ENCODE assay signal across 14 cellular contexts in the genomic region with DNA sequence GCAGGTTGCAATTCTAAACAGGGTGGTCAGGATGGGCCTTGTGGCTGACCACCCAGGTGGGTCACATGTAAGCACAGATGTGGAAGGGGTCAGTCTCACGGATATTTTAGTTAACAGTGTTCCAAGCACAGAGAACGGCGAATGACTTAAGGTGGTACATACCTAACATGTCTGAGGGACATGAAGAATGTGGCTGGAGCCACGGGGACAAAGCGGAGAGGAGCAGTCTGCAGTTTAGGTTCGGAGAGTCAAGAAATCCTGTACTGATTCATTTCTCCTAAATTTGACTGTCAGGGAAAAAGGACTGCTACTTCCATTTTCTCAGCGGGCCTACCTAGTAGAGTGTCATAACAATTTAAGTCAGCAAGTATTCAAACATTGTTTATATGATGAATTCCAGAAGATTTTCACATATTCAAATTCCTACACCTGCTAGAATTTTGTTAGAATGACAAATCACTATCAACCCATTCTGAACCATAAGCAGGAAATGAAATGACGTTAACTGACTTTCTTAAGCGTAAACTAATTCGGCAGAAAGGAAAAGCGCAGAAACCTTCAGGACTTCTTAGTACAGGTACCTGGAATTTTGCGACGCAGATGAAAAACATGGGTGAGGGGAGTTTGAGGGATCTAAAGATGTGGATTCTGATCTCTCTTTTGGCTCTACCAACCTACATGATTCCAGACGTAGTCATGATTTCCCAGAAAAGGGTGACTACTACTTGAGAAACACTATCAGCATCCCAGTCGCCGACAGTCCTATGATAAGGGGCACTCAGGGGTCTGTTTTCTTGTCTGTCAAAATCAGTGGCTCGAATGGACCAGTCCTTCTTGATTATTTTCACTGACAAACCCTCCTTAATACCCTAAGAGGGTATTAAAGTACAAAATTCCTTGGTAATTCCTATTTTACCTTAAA. TPM values are rescaled to one million over a fixed set of nuclear protein-coding genes. Genes with fewer than 3 reads are reported as not detected.
A peak's percentile ranks its signal among the peaks of the same experiment; 100 is the strongest.
DNase-seq lines count a peak whose midpoint lies in the region; ATAC-seq, FAIRE-seq and TF ChIP-seq lines count a peak whose summit lies in the region.
"Had no signal": no experiment of that assay in that cellular context is flagged by ENCODE, and none has a peak within 500 bp of the region (broad histone marks: within the 10 kb centered on the region; RNA-seq: fewer than 3 reads in every experiment).

No MANE protein-coding gene starts in this region.

- no peak for DNase-seq in CD4-positive, alpha-beta T cell
- DNase-seq in ELR (ENCODE audit: low read depth): peak; percentile 33
- peak; percentile 20 for DNase-seq in astrocyte (ENCODE audit: low read depth)
- DNase-seq in natural killer cell: no peak
- DNase-seq in EL: no peak
- DNase-seq in psoas muscle: no peak
- DNase-seq in iPS-NIHi7 (ENCODE audit: extremely low spot score): no peak
- DNase-seq: activated CD4-positive, CD25-positive, alpha-beta regulatory T cell treated with anti-CD3 and anti-CD28 coated beads, Interleukin-2, amount 50 U/mL, for 72 hours; DMS79; hippocampal formation; RPMI8226 had no signal

- peaks cover 11% of the 10 kb centered on the region for H4K20me1 ChIP-seq in astrocyte (ENCODE audit: insufficient read depth, low read length)

- no peaks in the 10 kb centered on the region for H3K27me3 ChIP-seq in CD4-positive, alpha-beta T cell (ENCODE audit: control insufficient read depth, insufficient read depth, low read length)
- H3K27me3 ChIP-seq in astrocyte (ENCODE audit: insufficient read depth, low read length): no peaks in the 10 kb centered on the region
- H3K27me3 ChIP-seq in psoas muscle (ENCODE audit: insufficient read depth in 3 of 3, low read length in 2 of 3): no peaks in the 10 kb centered on the region
- H3K27me3 ChIP-seq: BE2C had no signal

- POLR2A ChIA-PET in CD4-positive, alpha-beta T cell (lab: Charles Lee): interaction anchor here (1.3 kb wide), 1 partner anchor 47 kb away, joined by 4 read pairs; no protein-coding TSS in a partner anchor

- H3K9ac ChIP-seq in astrocyte (ENCODE audit: low read length): no peak overlapping the region
- H3K9ac ChIP-seq: KMS-11 had no signal

- H3K27ac Mint-ChIP-seq in CD4-positive, alpha-beta T cell: peak overlapping the region; percentile 71
- peak overlapping the region; percentile 51 for H3K27ac Mint-ChIP-seq in astrocyte (ENCODE audit: unreplicated experiment)
- H3K27ac Mint-ChIP-seq in natural killer cell: peak overlapping the region; percentile 92 to 98

- H3K4me1 ChIP-seq in astrocyte (ENCODE audit: insufficient read depth, low read length) (peaks cover 6% of the 10 kb centered on the region), psoas muscle (peaks cover 10% of the 10 kb centered on the region)
- H3K4me1 ChIP-seq: BE2C had no signal

- no peaks in the 10 kb centered on the region for H3K9me3 Mint-ChIP-seq in CD4-positive, alpha-beta T cell
- H3K9me3 Mint-ChIP-seq in astrocyte (ENCODE audit: unreplicated experiment) (no peaks in the 10 kb centered on the region), natural killer cell (no peaks in the 10 kb centered on the region)
- H3K9me3 Mint-ChIP-seq: brain had no signal

- H3K27me3 Mint-ChIP-seq in CD4-positive, alpha-beta T cell: no peaks in the 10 kb centered on the region
- H3K27me3 Mint-ChIP-seq in astrocyte (ENCODE audit: low read depth, unreplicated experiment) (no peaks in the 10 kb centered on the region), natural killer cell (ENCODE audit: low read depth in 2 of 2) (no peaks in the 10 kb centered on the region)
- H3K27me3 Mint-ChIP-seq: brain had no signal

- intact Hi-C loops in CD4-positive, alpha-beta T cell (cut with DNase I, micrococcal nuclease): loop anchor here in 1 of 2 experiments (5.0 kb wide), 1 partner anchor 40 kb away; the partner anchor contains the start of gene PTPN2
- intact Hi-C loops in natural killer cell (cut with micrococcal nuclease) (no loop called here), psoas muscle (cut with DNase I) (loop anchor here in 1 of 2 donors (10.0 kb wide), 1 partner anchor 58 kb away; no protein-coding TSS in a partner anchor)

- WGBS in psoas muscle, 3 donors: 92 to 95% (median 93%) methylated on average over 17 of the region's 17 CpGs

- no peak overlapping the region for H3K4me2 ChIP-seq in astrocyte (ENCODE audit: low read length)

- H3K36me3 ChIP-seq in astrocyte (ENCODE audit: insufficient read depth, low read length) (no peaks in the 10 kb centered on the region), psoas muscle (ENCODE audit: insufficient read depth in 1 of 2, low read depth in 1 of 2) (no peaks in the 10 kb centered on the region)
- H3K36me3 ChIP-seq: BE2C had no signal

- ATAC-seq in CD4-positive, alpha-beta T cell (ENCODE audit: poor library complexity): no peak
- no peak for ATAC-seq in natural killer cell
- ATAC-seq in psoas muscle: no peak

- H2AFZ ChIP-seq in astrocyte (ENCODE audit: low read depth, low read length): no peak overlapping the region

- H3K4me3 ChIP-seq in astrocyte (ENCODE audit: insufficient read depth, low read depth, low read length) (no peak overlapping the region), psoas muscle (no peak overlapping the region)

- peaks cover 22% of the 10 kb centered on the region for H3K79me2 ChIP-seq in astrocyte (ENCODE audit: insufficient read depth, low read length)

- H3K27ac ChIP-seq in CD4-positive, alpha-beta T cell (ENCODE audit: low read depth, low read length): no peak overlapping the region
- no peak overlapping the region for H3K27ac ChIP-seq in astrocyte (ENCODE audit: low read depth, low read length)
- H3K27ac ChIP-seq in psoas muscle: no peak overlapping the region
- H3K27ac ChIP-seq: KMS-11 had no signal

- peaks cover 86% of the 10 kb centered on the region for H3K4me1 Mint-ChIP-seq in CD4-positive, alpha-beta T cell (ENCODE audit: low read depth)
- peaks cover 20% of the 10 kb centered on the region for H3K4me1 Mint-ChIP-seq in astrocyte (ENCODE audit: low read depth, unreplicated experiment)
- H3K4me1 Mint-ChIP-seq in natural killer cell: peaks cover 84 to 87% of the 10 kb centered on the region in 2 donors

- no peak overlapping the region for H3K4me3 Mint-ChIP-seq in CD4-positive, alpha-beta T cell
- no peak overlapping the region for H3K4me3 Mint-ChIP-seq in astrocyte (ENCODE audit: unreplicated experiment)
- H3K4me3 Mint-ChIP-seq in natural killer cell: peak overlapping the region; percentile 51
- H3K4me3 Mint-ChIP-seq: brain had no signal

- FAIRE-seq in astrocyte (lab: Jason Lieb, UNC): no peak

- TF ChIP-seq CTCF in CD4-positive, alpha-beta T cell (IDR thresholded peaks at IDR 0.05): no peak
- TF ChIP-seq CTCF in astrocyte (IDR thresholded peaks at IDR 0.05; ENCODE audit: insufficient read depth, low read depth, low read length): no peak
- no peak for TF ChIP-seq CTCF in natural killer cell (IDR thresholded peaks at IDR 0.05)
- TF ChIP-seq CTCF in psoas muscle (IDR thresholded peaks at IDR 0.05): no peak

- no peaks in the 10 kb centered on the region for H3K9me3 ChIP-seq in CD4-positive, alpha-beta T cell (ENCODE audit: control insufficient read depth, low read length)
- H3K9me3 ChIP-seq in astrocyte (ENCODE audit: insufficient read depth, low read depth, low read length): no peaks in the 10 kb centered on the region
- no peaks in the 10 kb centered on the region for H3K9me3 ChIP-seq in psoas muscle
- H3K9me3 ChIP-seq: BE2C had no signal

- CTCF ChIA-PET in CD4-positive, alpha-beta T cell (lab: Charles Lee): interaction anchor here (1.0 kb wide), 1 partner anchor 23 kb away, joined by 3 read pairs; no protein-coding TSS in a partner anchor

- peaks cover 40% of the 10 kb centered on the region for H3K36me3 Mint-ChIP-seq in CD4-positive, alpha-beta T cell (ENCODE audit: low read depth)
- H3K36me3 Mint-ChIP-seq in astrocyte (ENCODE audit: low read depth, unreplicated experiment) (no peaks in the 10 kb centered on the region), natural killer cell (no peaks in the 10 kb centered on the region)

RNA-seq across cellular contexts. Expression of gene PTPN2, which starts 41.3 kb away (rescaled TPM):
- total RNA-seq in CD4-positive, alpha-beta T cell: 10 to 100 TPM; 49.4 to 53.8 TPM
- 20.2 and 25.9 TPM in 2 replicates for total RNA-seq in astrocyte
- total RNA-seq in natural killer cell: 100 to 1,000 TPM; 110 to 115 (median 112) TPM
- 10 to 100 TPM in 3 of 4 donors, 1 to 10 TPM in 1; 8.4 to 21.9 (median 14.5) TPM for total RNA-seq in psoas muscle
- 10 to 100 TPM; 12.5 to 27.0 (median 13.7) TPM for polyA plus RNA-seq in psoas muscle

Comparison
In these comparisons a context has a peak if more than half of its experiments do, and no peak if none do; other contexts are left out.
1. DNase-seq: peak in ELR (single experiment) and astrocyte (single experiment); none in CD4-positive, alpha-beta T cell (0 of 10), natural killer cell (single experiment), EL (single experiment), psoas muscle (0 of 2) and iPS-NIHi7 (single experiment).
2. Peak in every context shown above with its lines, with median percentiles within 50 percentile points of each other: H3K27ac Mint-ChIP-seq.